ENCODE assay signal across 22 cellular contexts in the genomic region with DNA sequence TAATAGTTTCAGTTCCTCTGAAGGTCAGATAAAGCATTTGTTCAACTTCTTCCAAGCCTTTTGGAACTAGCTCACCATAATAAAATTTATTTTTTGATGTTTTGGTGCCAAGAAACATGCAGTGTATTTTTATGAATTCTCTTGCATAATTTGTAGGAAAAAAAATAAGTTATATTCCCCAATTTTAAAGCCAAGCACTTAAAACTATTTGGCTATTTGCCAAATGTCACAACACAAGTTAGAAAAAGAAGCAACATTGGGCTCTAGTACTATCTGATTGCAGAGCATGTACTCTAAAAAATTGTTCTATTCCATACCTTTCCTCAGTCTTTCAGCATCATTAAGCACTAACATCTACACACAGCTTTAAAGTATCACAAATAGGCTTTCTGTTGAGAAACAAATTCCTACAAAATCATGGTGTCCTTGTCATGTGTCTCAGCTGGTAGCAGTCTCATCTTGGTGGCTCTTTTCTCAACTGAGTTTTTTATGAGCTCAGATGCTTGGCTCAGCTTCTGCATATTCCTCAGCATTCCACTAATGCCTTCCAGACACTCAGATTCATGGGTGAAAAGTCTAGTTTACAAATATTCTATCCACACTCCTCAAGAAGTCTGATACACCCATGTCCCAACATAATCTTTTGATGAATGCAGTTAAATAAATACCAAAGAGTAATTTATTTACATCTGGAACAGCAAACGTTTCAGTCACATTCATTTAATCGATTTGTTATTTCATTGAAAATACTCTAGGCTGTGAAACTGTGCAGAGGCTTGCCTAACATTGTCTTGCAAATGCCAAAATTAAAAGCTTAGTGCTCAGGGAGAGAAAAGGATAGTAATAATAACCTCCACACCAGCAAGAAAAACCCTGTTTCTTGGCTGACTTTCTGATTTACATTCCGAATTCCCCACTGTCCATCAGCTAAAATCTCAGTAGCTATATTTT.
DNase-seq lines count a peak whose midpoint lies in the region; ATAC-seq and TF ChIP-seq lines count a peak whose summit lies in the region.
"Had no signal": no experiment of that assay in that cellular context is flagged by ENCODE, and none has a peak within 500 bp of the region (broad histone marks: within the 10 kb centered on the region; RNA-seq: fewer than 3 reads in every experiment).

No MANE protein-coding gene starts in this region.

- 0 out of 2 replicates have a peak overlapping the region, but pooled peaks have one; percentile 6 for H3K4me2 ChIP-seq in GM23338
- H3K4me2 ChIP-seq: PC-9 had no signal

- ATAC-seq in GM23338 (no peak), HG03432 (IDR thresholded peaks at IDR 0.05; ENCODE audit: unreplicated experiment) (no peak)
- no peak for ATAC-seq in activated CD8-positive, alpha-beta T cell treated with anti-CD3 and anti-CD28 coated beads, Interleukin-2, amount 10 ng/mL, durations not matched to agents 7 days and 5 days

- H3K4me3 Mint-ChIP-seq in GM23338 = no peak overlapping the region
- H3K4me3 Mint-ChIP-seq in mesothelial cell of epicardium = no peak overlapping the region
- no peak overlapping the region for H3K4me3 Mint-ChIP-seq in activated CD8-positive, alpha-beta T cell treated with anti-CD3 and anti-CD28 coated beads, Interleukin-2, amount 10 ng/mL, durations not matched to agents 7 days and 5 days
- H3K4me3 Mint-ChIP-seq: CD4-positive, alpha-beta T cell; H9; IgD-negative memory B cell had no signal

- TF ChIP-seq CTCF in GM23338 (conservative IDR thresholded peaks at IDR 0.05; ENCODE audit: low read depth in 2 of 2) (no peak), choroid plexus epithelial cell (conservative IDR thresholded peaks at IDR 0.05; ENCODE audit: low read depth, low read length) (no peak), mesothelial cell of epicardium (IDR thresholded peaks at IDR 0.05; ENCODE audit: unreplicated experiment) (no peak)

- POLR2A ChIA-PET in activated CD8-positive, alpha-beta T cell treated with anti-CD3 and anti-CD28 coated beads, Interleukin-2, amount 10 ng/mL, durations not matched to agents 7 days and 5 days (lab: Charles Lee) = no interaction called here

- peaks cover 15% of the 10 kb centered on the region; the same call in 1 of the 2 replicates for H3K4me1 ChIP-seq in GM23338 (ENCODE audit: insufficient read depth)
- H3K4me1 ChIP-seq: BE2C, Caco-2, SJSA1 had no signal

- DNase-seq in GM23338 (ENCODE audit: low spot score) (no peak), choroid plexus epithelial cell (ENCODE audit: low read depth) (peak; percentile 2), mesothelial cell of epicardium (ENCODE audit: low spot score in 2 of 2, unreplicated experiment in 2 of 2) (no peak), pons (ENCODE audit: low spot score) (no peak)
- no peak for DNase-seq in activated CD8-positive, alpha-beta T cell treated with anti-CD3 and anti-CD28 coated beads, Interleukin-2, amount 10 ng/mL, durations not matched to agents 7 days and 5 days
- no peak for DNase-seq in stimulated activated CD8-positive, alpha-beta memory T cell treated with anti-CD3 and anti-CD28 coated beads, Interleukin-4, amount 100 ng/mL, for 48 hours
- DNase-seq: BE2C; Caco-2; CD4-positive, alpha-beta T cell; H9; Kasumi-1; MG63; NCI-H1048; NCI-H1436 treated with DMSO at 0.1 percent for 48 hours; NCI-H2029; NCI-H345; NCI-H524 treated with DMSO at 0.1 percent for 48 hours; PC-9 had no signal

- no peaks in the 10 kb centered on the region for H3F3A ChIP-seq in GM23338 (replicated peaks; ENCODE audit: low read depth)

- peaks cover 13% of the 10 kb centered on the region for H3K4me1 Mint-ChIP-seq in GM23338
- H3K4me1 Mint-ChIP-seq in mesothelial cell of epicardium = peaks cover 17% of the 10 kb centered on the region
- H3K4me1 Mint-ChIP-seq in activated CD8-positive, alpha-beta T cell treated with anti-CD3 and anti-CD28 coated beads, Interleukin-2, amount 10 ng/mL, durations not matched to agents 7 days and 5 days (ENCODE audit: low read depth) = no peaks in the 10 kb centered on the region
- H3K4me1 Mint-ChIP-seq: IgD-negative memory B cell had no signal

- H3K27ac ChIP-seq in GM23338 (ENCODE audit: low read depth) = no peak overlapping the region
- H3K27ac ChIP-seq: PC-9, RWPE1, SJSA1 had no signal

- no peaks in the 10 kb centered on the region for H3K27me3 ChIP-seq in GM23338 (ENCODE audit: insufficient read depth)
- H3K27me3 ChIP-seq: BE2C, MG63, SJSA1 had no signal

- H2AFZ ChIP-seq in GM23338 = peak overlapping the region; percentile 6; the same call in 1 of the 2 replicates
- H2AFZ ChIP-seq: PC-9 had no signal

- H4K20me1 ChIP-seq in GM23338 (replicated peaks; ENCODE audit: insufficient read depth) = no peaks in the 10 kb centered on the region

- H3K4me3 ChIP-seq in GM23338 (no peak overlapping the region), choroid plexus epithelial cell (ENCODE audit: low read depth, low read length) (no peak overlapping the region)
- H3K4me3 ChIP-seq: MG63, PC-9, SJSA1 had no signal

- peak overlapping the region; percentile 43; the same call in 1 of the 2 replicates for H3K27ac Mint-ChIP-seq in GM23338
- peak overlapping the region; percentile 67 for H3K27ac Mint-ChIP-seq in mesothelial cell of epicardium
- no peak overlapping the region for H3K27ac Mint-ChIP-seq in activated CD8-positive, alpha-beta T cell treated with anti-CD3 and anti-CD28 coated beads, Interleukin-2, amount 10 ng/mL, durations not matched to agents 7 days and 5 days
- H3K27ac Mint-ChIP-seq: CD4-positive, alpha-beta T cell; IgD-negative memory B cell had no signal

- no peaks in the 10 kb centered on the region for H3K36me3 ChIP-seq in GM23338 (ENCODE audit: insufficient read depth)
- H3K36me3 ChIP-seq: BE2C, MG63, SJSA1 had no signal

- H3K27me3 Mint-ChIP-seq in GM23338 (ENCODE audit: insufficient read depth, low read depth, poor library complexity) (no peaks in the 10 kb centered on the region), mesothelial cell of epicardium (ENCODE audit: low read depth) (no peaks in the 10 kb centered on the region)
- H3K27me3 Mint-ChIP-seq in activated CD8-positive, alpha-beta T cell treated with anti-CD3 and anti-CD28 coated beads, Interleukin-2, amount 10 ng/mL, durations not matched to agents 7 days and 5 days (ENCODE audit: low read depth) = no peaks in the 10 kb centered on the region
- H3K27me3 Mint-ChIP-seq: CD4-positive, alpha-beta T cell; IgD-negative memory B cell had no signal

- H3K9me3 Mint-ChIP-seq in GM23338 (no peaks in the 10 kb centered on the region), mesothelial cell of epicardium (peaks cover 12% of the 10 kb centered on the region)
- H3K9me3 Mint-ChIP-seq in activated CD8-positive, alpha-beta T cell treated with anti-CD3 and anti-CD28 coated beads, Interleukin-2, amount 10 ng/mL, durations not matched to agents 7 days and 5 days (ENCODE audit: insufficient read depth) = no peaks in the 10 kb centered on the region
- H3K9me3 Mint-ChIP-seq: H9 had no signal

- CTCF ChIA-PET in activated CD8-positive, alpha-beta T cell treated with anti-CD3 and anti-CD28 coated beads, Interleukin-2, amount 10 ng/mL, durations not matched to agents 7 days and 5 days (lab: Charles Lee) = no interaction called here

- H3K36me3 Mint-ChIP-seq in GM23338 (ENCODE audit: low read depth) = no peaks in the 10 kb centered on the region
- H3K36me3 Mint-ChIP-seq in mesothelial cell of epicardium = no peaks in the 10 kb centered on the region
- no peaks in the 10 kb centered on the region for H3K36me3 Mint-ChIP-seq in activated CD8-positive, alpha-beta T cell treated with anti-CD3 and anti-CD28 coated beads, Interleukin-2, amount 10 ng/mL, durations not matched to agents 7 days and 5 days (ENCODE audit: low read depth)
- H3K36me3 Mint-ChIP-seq: IgD-negative memory B cell had no signal

- no peaks in the 10 kb centered on the region; the same call in 1 of the 2 replicates for H3K9me2 ChIP-seq in GM23338 (ENCODE audit: insufficient read depth)

- no peaks in the 10 kb centered on the region for H3K79me2 ChIP-seq in GM23338 (replicated peaks; ENCODE audit: insufficient read depth)

TF ChIP-seq in GM23338, 12 proteins besides CTCF, POLR2A, EP300 and RAD21 (continues in another document):
- TF ChIP-seq EZH2phosphoT487 (IDR thresholded peaks at IDR 0.05; ENCODE audit: unreplicated experiment) = no peak
- TF ChIP-seq ZNF114 (CRISPR knock-in tag; IDR thresholded peaks at IDR 0.05) = no peak
- TF ChIP-seq EZH2 (IDR thresholded peaks at IDR 0.05; ENCODE audit: low read depth, unreplicated experiment) = no peak
- TF ChIP-seq, protein P1, sequence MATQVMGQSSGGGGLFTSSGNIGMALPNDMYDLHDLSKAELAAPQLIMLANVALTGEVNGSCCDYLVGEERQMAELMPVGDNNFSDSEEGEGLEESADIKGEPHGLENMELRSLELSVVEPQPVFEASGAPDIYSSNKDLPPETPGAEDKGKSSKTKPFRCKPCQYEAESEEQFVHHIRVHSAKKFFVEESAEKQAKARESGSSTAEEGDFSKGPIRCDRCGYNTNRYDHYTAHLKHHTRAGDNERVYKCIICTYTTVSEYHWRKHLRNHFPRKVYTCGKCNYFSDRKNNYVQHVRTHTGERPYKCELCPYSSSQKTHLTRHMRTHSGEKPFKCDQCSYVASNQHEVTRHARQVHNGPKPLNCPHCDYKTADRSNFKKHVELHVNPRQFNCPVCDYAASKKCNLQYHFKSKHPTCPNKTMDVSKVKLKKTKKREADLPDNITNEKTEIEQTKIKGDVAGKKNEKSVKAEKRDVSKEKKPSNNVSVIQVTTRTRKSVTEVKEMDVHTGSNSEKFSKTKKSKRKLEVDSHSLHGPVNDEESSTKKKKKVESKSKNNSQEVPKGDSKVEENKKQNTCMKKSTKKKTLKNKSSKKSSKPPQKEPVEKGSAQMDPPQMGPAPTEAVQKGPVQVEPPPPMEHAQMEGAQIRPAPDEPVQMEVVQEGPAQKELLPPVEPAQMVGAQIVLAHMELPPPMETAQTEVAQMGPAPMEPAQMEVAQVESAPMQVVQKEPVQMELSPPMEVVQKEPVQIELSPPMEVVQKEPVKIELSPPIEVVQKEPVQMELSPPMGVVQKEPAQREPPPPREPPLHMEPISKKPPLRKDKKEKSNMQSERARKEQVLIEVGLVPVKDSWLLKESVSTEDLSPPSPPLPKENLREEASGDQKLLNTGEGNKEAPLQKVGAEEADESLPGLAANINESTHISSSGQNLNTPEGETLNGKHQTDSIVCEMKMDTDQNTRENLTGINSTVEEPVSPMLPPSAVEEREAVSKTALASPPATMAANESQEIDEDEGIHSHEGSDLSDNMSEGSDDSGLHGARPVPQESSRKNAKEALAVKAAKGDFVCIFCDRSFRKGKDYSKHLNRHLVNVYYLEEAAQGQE (IDR thresholded peaks at IDR 0.05; ENCODE audit: unreplicated experiment) = no peak
- no peak for TF ChIP-seq CREB1 (CRISPR knock-in tag; IDR thresholded peaks at IDR 0.05; ENCODE audit: low read depth)
- no peak for TF ChIP-seq JUNB (IDR thresholded peaks at IDR 0.05; ENCODE audit: unreplicated experiment)
